In genomic region chr22:38953577-38954413, GRCh38 we compare ENCODE assay signal across 8 cellular contexts. TPM values are rescaled to one million over a fixed set of nuclear protein-coding genes. Genes with fewer than 3 reads are reported as not detected.
DNase-seq lines count a peak whose midpoint lies in the region; ATAC-seq and FAIRE-seq lines count a peak whose summit lies in the region.

No MANE protein-coding gene starts in this region.

- H3K9me3 ChIP-seq in T-helper 17 cell (ENCODE audit: control insufficient read depth, low read length, poor library complexity, severe bottlenecking) = no peaks in the 10 kb centered on the region

- peak; percentile 81 for ATAC-seq in HG02870 (IDR thresholded peaks at IDR 0.05; ENCODE audit: unreplicated experiment)
- peak; percentile 95 for ATAC-seq in T-helper 17 cell
- peak; percentile 86 for ATAC-seq in esophagus mucosa
- ATAC-seq in stimulated activated effector memory CD8-positive, alpha-beta T cell treated with anti-CD3 and anti-CD28 coated beads, Interleukin-12 subunit alpha, Interleukin-12 subunit beta, amount 100 ng/mL, for 72 hours = peak; percentile 98

- peak overlapping the region; percentile 37 for H3K27ac Mint-ChIP-seq in T-helper 17 cell
- H3K27ac Mint-ChIP-seq in stimulated activated effector memory CD8-positive, alpha-beta T cell treated with anti-CD3 and anti-CD28 coated beads, Interleukin-12 subunit alpha, Interleukin-12 subunit beta, amount 100 ng/mL, for 72 hours = peak overlapping the region; percentile 90

- DNase-seq in GM18507 (ENCODE audit: extremely low spot score, insufficient read length, low read depth) = peak; percentile 78
- peak in 2 of 3 donors; percentile 22 to 29 for DNase-seq in T-helper 17 cell
- peak; percentile 49 to 87 for DNase-seq in stimulated activated effector memory CD8-positive, alpha-beta T cell treated with anti-CD3 and anti-CD28 coated beads, Interleukin-12 subunit alpha, Interleukin-12 subunit beta, amount 100 ng/mL, for 72 hours (ENCODE audit: low spot score in 2 of 2)
- DNase-seq in superior temporal gyrus (ENCODE audit: extremely low spot score) = no peak
- no peak for DNase-seq in Kasumi-1 (lab: John Stamatoyannopoulos, UW)
- no peak for DNase-seq in HUDEP-2 (lab: John Stamatoyannopoulos, UW; ENCODE audit: unreplicated experiment in 76 of 76)

- H3K4me1 Mint-ChIP-seq in T-helper 17 cell = peaks cover 16% of the 10 kb centered on the region
- H3K4me1 Mint-ChIP-seq in stimulated activated effector memory CD8-positive, alpha-beta T cell treated with anti-CD3 and anti-CD28 coated beads, Interleukin-12 subunit alpha, Interleukin-12 subunit beta, amount 100 ng/mL, for 72 hours = peaks cover 55% of the 10 kb centered on the region

- FAIRE-seq in GM18507 (lab: Jason Lieb, UNC) = peak; percentile 98

- no peaks in the 10 kb centered on the region for H3K36me3 Mint-ChIP-seq in T-helper 17 cell (ENCODE audit: low read depth)
- peaks cover 7% of the 10 kb centered on the region for H3K36me3 Mint-ChIP-seq in stimulated activated effector memory CD8-positive, alpha-beta T cell treated with anti-CD3 and anti-CD28 coated beads, Interleukin-12 subunit alpha, Interleukin-12 subunit beta, amount 100 ng/mL, for 72 hours

- H3K4me3 Mint-ChIP-seq in T-helper 17 cell = no peak overlapping the region
- H3K4me3 Mint-ChIP-seq in stimulated activated effector memory CD8-positive, alpha-beta T cell treated with anti-CD3 and anti-CD28 coated beads, Interleukin-12 subunit alpha, Interleukin-12 subunit beta, amount 100 ng/mL, for 72 hours = peak overlapping the region; percentile 52

- peaks cover 18% of the 10 kb centered on the region for H3K27me3 Mint-ChIP-seq in T-helper 17 cell

- H3K9me3 Mint-ChIP-seq in stimulated activated effector memory CD8-positive, alpha-beta T cell treated with anti-CD3 and anti-CD28 coated beads, Interleukin-12 subunit alpha, Interleukin-12 subunit beta, amount 100 ng/mL, for 72 hours = no peaks in the 10 kb centered on the region

RNA-seq across cellular contexts. Expression of gene APOBEC3A, which starts 3.6 kb away (rescaled TPM):
- total RNA-seq in T-helper 17 cell = 1 to 10 TPM in 1 of 2 donors, under 1 TPM in 1; 0.70 to 4.1 TPM
- total RNA-seq in esophagus mucosa = 5.3 TPM

RNA-seq across cellular contexts. Expression of gene APOBEC3B, which starts 28.4 kb away (rescaled TPM):
- 1 to 10 TPM; 1.2 to 1.5 TPM for total RNA-seq in T-helper 17 cell
- 5.0 TPM for total RNA-seq in esophagus mucosa

Comparison
In these comparisons a context has a peak if more than half of its experiments do, and no peak if none do; other contexts are left out.
1. DNase-seq: peak in GM18507 (single experiment), T-helper 17 cell (2 of 3) and stimulated activated effector memory CD8-positive, alpha-beta T cell treated with anti-CD3 and anti-CD28 coated beads, Interleukin-12 subunit alpha, Interleukin-12 subunit beta, amount 100 ng/mL, for 72 hours (2 of 2); none in superior temporal gyrus (single experiment), Kasumi-1 (0 of 2) and HUDEP-2 (0 of 76).
2. Peak in every context shown above with its lines, with median percentiles within 50 percentile points of each other: ATAC-seq.